1 cellular context compared by ENCODE assay signal in genomic region chr9:123344273-123345096, GRCh38.
A peak's percentile ranks its signal among the peaks of the same experiment; 100 is the strongest.
TF ChIP-seq lines count a peak whose summit lies in the region.

No MANE protein-coding gene starts in this region.

TF ChIP-seq in HepG2, 621 proteins besides CTCF, POLR2A, EP300 and RAD21:
- TF ChIP-seq ZNF687 (CRISPR knock-in tag; IDR thresholded peaks at IDR 0.05) (no peak), PATZ1 (CRISPR knock-in tag; IDR thresholded peaks at IDR 0.05) (no peak), ZNF768 (CRISPR knock-in tag; IDR thresholded peaks at IDR 0.05) (peak; percentile 99), ZNF329 (CRISPR knock-in tag; IDR thresholded peaks at IDR 0.05; ENCODE audit: low read depth) (no peak), ZNF704 (CRISPR knock-in tag; IDR thresholded peaks at IDR 0.05; ENCODE audit: borderline replicate concordance) (no peak), ZNF3 (CRISPR knock-in tag; IDR thresholded peaks at IDR 0.05) (peak; percentile 78), KAT2B (IDR thresholded peaks at IDR 0.05; ENCODE audit: borderline replicate concordance, low read depth, low read length) (no peak)
